1 cellular context compared by ENCODE assay signal in genomic region chr12:53998174-53998899, GRCh38.
TF ChIP-seq lines count a peak whose summit lies in the region.

No MANE protein-coding gene starts in this region.

TF ChIP-seq in HCT116, 20 proteins besides CTCF, POLR2A, EP300 and RAD21:
- TF ChIP-seq ELF1 (IDR thresholded peaks at IDR 0.05; ENCODE audit: borderline replicate concordance, low read depth), result no peak
- TF ChIP-seq MAX (IDR thresholded peaks at IDR 0.05), result no peak
- TF ChIP-seq ZFX (IDR thresholded peaks at IDR 0.05), result no peak
